ENCODE assay signal across 9 cellular contexts in genomic region chr6:21915707-21916399, GRCh38.
DNase-seq lines count a peak whose midpoint lies in the region; ATAC-seq and TF ChIP-seq lines count a peak whose summit lies in the region.
"Had no signal": no experiment of that assay in that cellular context is flagged by ENCODE, and none has a peak within 500 bp of the region (broad histone marks: within the 10 kb centered on the region; RNA-seq: fewer than 3 reads in every experiment).

No MANE protein-coding gene starts in this region.

- intact Hi-C loops in lower lobe of right lung (cut with DNase I) (no loop called here), lower leg skin (cut with DNase I; ENCODE audit: low total_unique reads) (no loop called here)

- peak overlapping the region; percentile 1; the same call in 1 of the 2 replicates for H3K27ac Mint-ChIP-seq in WTC11

- H3K9me3 ChIP-seq in lower lobe of right lung: no peaks in the 10 kb centered on the region

- peaks cover 8% of the 10 kb centered on the region for H3K4me1 ChIP-seq in lower lobe of right lung

- CTCF ChIA-PET in WTC11 (lab: Charles Lee): interaction anchor here (0.6 to 0.9 kb wide), 2 partner anchors 319 to 1360 kb away, joined by 3 read pairs; no protein-coding TSS in a partner anchor

- DNase-seq in AG08395 (ENCODE audit: low spot score): peak; percentile 30
- DNase-seq in WTC11 (ENCODE audit: low spot score): no peak
- no peak for DNase-seq in lower lobe of right lung
- no peak for DNase-seq in NOMO-1 (lab: John Stamatoyannopoulos, UW; ENCODE audit: unreplicated experiment in 2 of 2)
- DNase-seq in lower leg skin (ENCODE audit: low spot score in 2 of 2): no peak
- no peak for DNase-seq in activated T-cell treated with anti-CD3 and anti-CD28 coated beads for 4 hours
- DNase-seq: amniotic stem cell had no signal

- H3K27ac ChIP-seq in lower lobe of right lung: no peak overlapping the region

- TF ChIP-seq CTCF in WTC11 (IDR thresholded peaks at IDR 0.05) (no peak), lower lobe of right lung (IDR thresholded peaks at IDR 0.05) (no peak), lower leg skin (IDR thresholded peaks at IDR 0.05) (no peak)

- ATAC-seq in GM21786 (IDR thresholded peaks at IDR 0.05; ENCODE audit: unreplicated experiment): peak; percentile 45
- ATAC-seq in WTC11: no peak
- ATAC-seq in lower lobe of right lung: peak; percentile 46
- no peak for ATAC-seq in GM21717 (IDR thresholded peaks at IDR 0.05; ENCODE audit: unreplicated experiment)

- H3K4me3 ChIP-seq in lower lobe of right lung (no peak overlapping the region), lower leg skin (ENCODE audit: low read depth, poor library complexity, severe bottlenecking) (no peak overlapping the region)

- peaks cover 4% of the 10 kb centered on the region; the same call in 1 of the 2 replicates for H3K9me3 Mint-ChIP-seq in WTC11

- peaks cover 51% of the 10 kb centered on the region for H3K4me1 Mint-ChIP-seq in WTC11

- H3K4me3 Mint-ChIP-seq in WTC11: no peak overlapping the region

- POLR2A ChIA-PET in WTC11 (lab: Charles Lee): no interaction called here

- TF ChIP-seq POLR2A in lower leg skin (IDR thresholded peaks at IDR 0.05): no peak

- no peaks in the 10 kb centered on the region for H3K27me3 ChIP-seq in lower lobe of right lung (ENCODE audit: low read depth)

- H3K36me3 ChIP-seq in lower lobe of right lung: no peaks in the 10 kb centered on the region

- WGBS in lower leg skin, 2 donors: 42 to 57% methylated on average over 2 of the region's 2 CpGs

- H3K27me3 Mint-ChIP-seq in WTC11 (ENCODE audit: low read depth): no peaks in the 10 kb centered on the region

- H3K36me3 Mint-ChIP-seq in WTC11: peaks cover 10% of the 10 kb centered on the region

TF ChIP-seq in WTC11, 78 proteins besides CTCF, POLR2A, EP300 and RAD21:
- TF ChIP-seq NFATC4 (CRISPR knock-in tag; IDR thresholded peaks at IDR 0.05) (no peak), ZNF423 (CRISPR knock-in tag; IDR thresholded peaks at IDR 0.05) (no peak), OVOL2 (CRISPR knock-in tag; IDR thresholded peaks at IDR 0.05; ENCODE audit: borderline replicate concordance) (no peak)
TF ChIP-seq in WTC11: peak in this region for 0.

Comparison
In these comparisons a context has a peak if more than half of its experiments do, and no peak if none do; other contexts are left out.
1. ATAC-seq: peak in GM21786 (single experiment) and lower lobe of right lung (2 of 2); none in WTC11 (single experiment) and GM21717 (single experiment).